1 cellular context compared by ENCODE assay signal in genomic region chr17:72182256-72182890, GRCh38.
TF ChIP-seq lines count a peak whose summit lies in the region.

No MANE protein-coding gene starts in this region.

TF ChIP-seq in HCT116, 20 proteins besides CTCF, POLR2A, EP300 and RAD21 (continued from another document):
- no peak for TF ChIP-seq ZFX (IDR thresholded peaks at IDR 0.05)
